Comparison of ENCODE assay signal across 11 cellular contexts in the genomic region with DNA sequence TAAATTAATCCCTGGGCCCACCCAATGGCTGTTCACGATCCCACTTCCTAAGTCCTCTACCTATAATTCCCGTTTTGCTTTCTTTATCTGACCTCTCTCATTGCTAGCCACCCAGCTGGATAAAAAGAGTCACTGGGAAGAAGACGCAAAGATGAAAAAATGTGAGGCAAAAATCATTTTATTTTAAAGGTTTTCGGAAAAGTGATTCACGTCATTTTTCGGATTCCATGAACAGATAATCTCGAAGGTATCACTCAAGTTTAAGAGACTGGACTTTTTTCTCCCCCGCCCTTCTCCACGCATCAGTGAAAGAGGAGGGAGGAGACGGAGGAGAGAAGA. TPM values are rescaled to one million over a fixed set of nuclear protein-coding genes. Genes with fewer than 3 reads are reported as not detected.
DNase-seq lines count a peak whose midpoint lies in the region; ATAC-seq and TF ChIP-seq lines count a peak whose summit lies in the region.
"Had no signal": no experiment of that assay in that cellular context is flagged by ENCODE, and none has a peak within 500 bp of the region (broad histone marks: within the 10 kb centered on the region; RNA-seq: fewer than 3 reads in every experiment).

No MANE protein-coding gene starts in this region.

- no peaks in the 10 kb centered on the region for H3K4me1 ChIP-seq in SK-N-SH (ENCODE audit: control insufficient read depth in 1 of 2, insufficient read depth in 2 of 2, low read depth in 1 of 2, low read length in 1 of 2)
- peaks cover 2 to 5% of the 10 kb centered on the region in 2 donors for H3K4me1 ChIP-seq in lung (ENCODE audit: control insufficient read depth in 2 of 2, insufficient read depth in 2 of 2, low read length in 2 of 2)
- H3K4me1 ChIP-seq: SJSA1 had no signal

- TF ChIP-seq EP300 in SK-N-SH (IDR thresholded peaks at IDR 0.05; ENCODE audit: borderline replicate concordance in 1 of 2, low read depth in 1 of 2, low read length in 1 of 2) = no peak

- no peaks in the 10 kb centered on the region for H3K9me3 ChIP-seq in SK-N-SH
- H3K9me3 ChIP-seq in lung (ENCODE audit: control insufficient read depth in 2 of 2, insufficient read depth in 1 of 2, low read length in 1 of 2) = peaks cover 0 to 2% of the 10 kb centered on the region in 2 donors
- H3K9me3 ChIP-seq: SJSA1 had no signal

- H3K4me2 ChIP-seq in SK-N-SH = 0 out of 2 replicates have a peak overlapping the region, but pooled peaks have one; percentile 57

- in situ Hi-C loops in astrocyte of the spinal cord (cut with HindIII; ENCODE audit: low sequenced_read_pairs) = no loop called here

- H3K4me3 ChIP-seq in SK-N-SH (ENCODE audit: low read depth in 2 of 2, low read length in 1 of 2) = no peak overlapping the region
- H3K4me3 ChIP-seq in astrocyte of the spinal cord (ENCODE audit: low read depth, low read length) = peak overlapping the region; percentile 51
- peak overlapping the region; percentile 48 for H3K4me3 ChIP-seq in lung
- H3K4me3 ChIP-seq: SJSA1 had no signal

- H3K79me2 ChIP-seq in SK-N-SH (ENCODE audit: insufficient read depth) = no peaks in the 10 kb centered on the region

- no peak overlapping the region for H3K27ac Mint-ChIP-seq in stimulated activated naive CD8-positive, alpha-beta T cell treated with anti-CD3 and anti-CD28 coated beads, Interleukin-15, amount 100 ng/mL, for 72 hours

- H3K27me3 ChIP-seq in SK-N-SH (ENCODE audit: insufficient read depth) (peaks cover 31% of the 10 kb centered on the region), lung (ENCODE audit: control insufficient read depth, insufficient read depth) (peaks cover 3% of the 10 kb centered on the region)

- POLR2A ChIA-PET in SK-N-SH (lab: Yijun Ruan, JAX) = no interaction called here

- CTCF ChIA-PET in SK-N-SH (lab: Yijun Ruan, JAX) = no interaction called here

- H3K9me2 ChIP-seq in SK-N-SH = no peaks in the 10 kb centered on the region

- TF ChIP-seq RAD21 in SK-N-SH (IDR thresholded peaks at IDR 0.05; ENCODE audit: low read length) = no peak

- 9% methylated on average over 10 of the region's 10 CpGs for WGBS in SK-N-SH (ENCODE audit: low lambda C conversion rate)
- WGBS in lung, 2 donors = 7 to 15% methylated on average over 10 of the region's 10 CpGs

- H3K9me3 Mint-ChIP-seq in stimulated activated naive CD8-positive, alpha-beta T cell treated with anti-CD3 and anti-CD28 coated beads, Interleukin-15, amount 100 ng/mL, for 72 hours = peaks cover 0 to 5% of the 10 kb centered on the region in 2 donors

- H4K20me1 ChIP-seq in SK-N-SH (ENCODE audit: insufficient read depth) = no peaks in the 10 kb centered on the region

- no peak overlapping the region for H3K9ac ChIP-seq in SK-N-SH

- peak overlapping the region; percentile 82 to 88 for H3K4me3 Mint-ChIP-seq in stimulated activated naive CD8-positive, alpha-beta T cell treated with anti-CD3 and anti-CD28 coated beads, Interleukin-15, amount 100 ng/mL, for 72 hours

- H3K36me3 ChIP-seq in SK-N-SH (replicated peaks in 1 of 2; ENCODE audit: control insufficient read depth in 1 of 2, insufficient read depth in 2 of 2, low read length in 1 of 2) (no peaks in the 10 kb centered on the region), lung (ENCODE audit: control insufficient read depth in 2 of 2, insufficient read depth in 2 of 2, low read length in 2 of 2) (no peaks in the 10 kb centered on the region)
- H3K36me3 ChIP-seq: SJSA1 had no signal

- TF ChIP-seq CTCF in SK-N-SH (IDR thresholded peaks at IDR 0.05) (no peak), astrocyte of the spinal cord (IDR thresholded peaks at IDR 0.05; ENCODE audit: low read depth, low read length) (no peak), lung (IDR thresholded peaks at IDR 0.05; ENCODE audit: control extremely low read depth, extremely low read depth) (no peak)

- H3K27me3 Mint-ChIP-seq in stimulated activated naive CD8-positive, alpha-beta T cell treated with anti-CD3 and anti-CD28 coated beads, Interleukin-15, amount 100 ng/mL, for 72 hours = peaks cover 71% of the 10 kb centered on the region

- H3K27ac ChIP-seq in SK-N-SH (ENCODE audit: low read depth in 2 of 2, low read length in 1 of 2) = no peak overlapping the region
- no peak overlapping the region for H3K27ac ChIP-seq in lung (ENCODE audit: low read depth in 1 of 2, low read length in 1 of 2)
- H3K27ac ChIP-seq: 22Rv1, SJSA1 had no signal

- no peaks in the 10 kb centered on the region for H3F3A ChIP-seq in SK-N-SH (replicated peaks; ENCODE audit: insufficient read depth)

- no peak overlapping the region for H2AFZ ChIP-seq in SK-N-SH (ENCODE audit: low read depth)

- no peak for DNase-seq in SK-N-SH
- no peak for DNase-seq in astrocyte of the spinal cord (ENCODE audit: low read depth, low spot score)
- DNase-seq in lung (ENCODE audit: low spot score) = no peak
- DNase-seq in stimulated activated naive CD8-positive, alpha-beta T cell treated with anti-CD3 and anti-CD28 coated beads, Interleukin-15, amount 100 ng/mL, for 72 hours = no peak
- no peak for DNase-seq in H4 (ENCODE audit: low spot score)
- DNase-seq: NCI-H1092 treated with DMSO at 0.1 percent for 48 hours had no signal

- ATAC-seq in SK-N-SH treated with all-trans-retinoic acid at 6 μM for 48 hours = no peak
- no peak for ATAC-seq in lung (ENCODE audit: insufficient read depth, low FRiP score)
- no peak for ATAC-seq in stimulated activated naive CD8-positive, alpha-beta T cell treated with anti-CD3 and anti-CD28 coated beads, Interleukin-15, amount 100 ng/mL, for 72 hours
- ATAC-seq in HG02885 (IDR thresholded peaks at IDR 0.05; ENCODE audit: poor library complexity, unreplicated experiment) = no peak
- ATAC-seq in GM19463 (IDR thresholded peaks at IDR 0.05; ENCODE audit: unreplicated experiment) = no peak

- peaks cover 27% of the 10 kb centered on the region for H3K4me1 Mint-ChIP-seq in stimulated activated naive CD8-positive, alpha-beta T cell treated with anti-CD3 and anti-CD28 coated beads, Interleukin-15, amount 100 ng/mL, for 72 hours

TF ChIP-seq in SK-N-SH, 30 proteins besides CTCF, POLR2A, EP300 and RAD21:
- TF ChIP-seq NRF1 (IDR thresholded peaks at IDR 0.05; ENCODE audit: low read depth, low read length) (no peak), YY1 (IDR thresholded peaks at IDR 0.05; ENCODE audit: low read depth) (no peak), EZH2phosphoT487 (IDR thresholded peaks at IDR 0.05; ENCODE audit: borderline replicate concordance, low read depth) (0 out of 2 replicates have a peak, but pooled peaks have one; percentile 42), ELF1 (IDR thresholded peaks at IDR 0.05) (no peak)

TF ChIP-seq in SK-N-SH treated with all-trans-retinoic acid at 6 μM for 48 hours, 23 proteins besides CTCF, POLR2A, EP300 and RAD21:
- no peak for TF ChIP-seq ZNF70 (CRISPR knock-in tag; IDR thresholded peaks at IDR 0.05)
- TF ChIP-seq TOX (CRISPR knock-in tag; IDR thresholded peaks at IDR 0.05; ENCODE audit: borderline replicate concordance) = no peak
- TF ChIP-seq, protein P1, sequence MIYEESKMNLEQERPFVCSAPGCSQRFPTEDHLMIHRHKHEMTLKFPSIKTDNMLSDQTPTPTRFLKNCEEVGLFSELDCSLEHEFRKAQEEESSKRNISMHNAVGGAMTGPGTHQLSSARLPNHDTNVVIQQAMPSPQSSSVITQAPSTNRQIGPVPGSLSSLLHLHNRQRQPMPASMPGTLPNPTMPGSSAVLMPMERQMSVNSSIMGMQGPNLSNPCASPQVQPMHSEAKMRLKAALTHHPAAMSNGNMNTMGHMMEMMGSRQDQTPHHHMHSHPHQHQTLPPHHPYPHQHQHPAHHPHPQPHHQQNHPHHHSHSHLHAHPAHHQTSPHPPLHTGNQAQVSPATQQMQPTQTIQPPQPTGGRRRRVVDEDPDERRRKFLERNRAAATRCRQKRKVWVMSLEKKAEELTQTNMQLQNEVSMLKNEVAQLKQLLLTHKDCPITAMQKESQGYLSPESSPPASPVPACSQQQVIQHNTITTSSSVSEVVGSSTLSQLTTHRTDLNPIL (CRISPR knock-in tag; IDR thresholded peaks at IDR 0.05; ENCODE audit: low read depth) = no peak
- no peak for TF ChIP-seq BACH2 (CRISPR knock-in tag; IDR thresholded peaks at IDR 0.05; ENCODE audit: borderline replicate concordance)
- TF ChIP-seq SNAI2 (CRISPR knock-in tag; IDR thresholded peaks at IDR 0.05) = no peak
TF ChIP-seq in SK-N-SH treated with all-trans-retinoic acid at 6 μM for 48 hours: peak in this region for 0.

RNA-seq across cellular contexts. Expression of a gene that starts 0.3 kb away (rescaled TPM):
- polyA plus RNA-seq in SK-N-SH (2012; rRNA removed) (not detected in 2 replicates), lung (under 1 TPM; 0.06 to 0.16 TPM)
- not detected in 2 replicates for polyA plus RNA-seq in SK-N-SH (2012; cell fraction: cytosol; rRNA removed)
- polyA plus RNA-seq in SK-N-SH (2012; cell fraction: nucleus; rRNA removed) = not detected in 2 replicates
- total RNA-seq in lung = under 1 TPM; 0.23 to 0.46 TPM
- not detected in 2 replicates for total RNA-seq in H4 (2014; rRNA removed; shearing (Covaris generic))
- total RNA-seq: SJSA1 had no signal

Comparison
In these comparisons a context has a peak if more than half of its experiments do, and no peak if none do; other contexts are left out.
1. H3K4me3 ChIP-seq: peak in astrocyte of the spinal cord (single experiment) and lung (single experiment); none in SK-N-SH (0 of 2).